Comparison of ENCODE assay signal across 8 cellular contexts in genomic region chr1:202967684-202968281, GRCh38.
A peak's percentile ranks its signal among the peaks of the same experiment; 100 is the strongest.
DNase-seq lines count a peak whose midpoint lies in the region; ATAC-seq and TF ChIP-seq lines count a peak whose summit lies in the region.

No MANE protein-coding gene starts in this region.

- H2AFZ ChIP-seq in DND-41 (ENCODE audit: low read depth, low read length), result peak overlapping the region; percentile 99

- H3K36me3 ChIP-seq in DND-41 (ENCODE audit: insufficient read depth, low read length), result peaks cover 6% of the 10 kb centered on the region; the same call in 1 of the 2 replicates

- peak overlapping the region; percentile 79 for H3K27ac ChIP-seq in DND-41 (ENCODE audit: low read length)

- DNase-seq in DND-41 (peak; percentile 32), NCI-H146 treated with DMSO at 0.1 percent for 48 hours (lab: John Stamatoyannopoulos, UW; ENCODE audit: unreplicated experiment) (peak; percentile 28), astrocyte of the cerebellum (ENCODE audit: low read depth) (no peak), inferior parietal cortex (ENCODE audit: extremely low spot score) (peak; percentile 51)
- peak; percentile 35 for DNase-seq in stimulated activated CD8-positive, alpha-beta memory T cell treated with anti-CD3 and anti-CD28 coated beads, Interleukin-4, amount 100 ng/mL, for 48 hours

- H3K9ac ChIP-seq in DND-41 (ENCODE audit: low read depth, low read length), result peak overlapping the region; percentile 72

- H3K4me3 ChIP-seq in DND-41 (ENCODE audit: low read depth in 1 of 2, low read length in 2 of 2) (peak overlapping the region; percentile 54 to 84), astrocyte of the cerebellum (ENCODE audit: low read depth, low read length) (peak overlapping the region; percentile 75)

- in situ Hi-C loops in astrocyte of the cerebellum (cut with HindIII; ENCODE audit: low sequenced_read_pairs), result no loop called here

- H3K27me3 ChIP-seq in DND-41 (ENCODE audit: insufficient read depth, low read length, poor library complexity), result no peaks in the 10 kb centered on the region

- no peaks in the 10 kb centered on the region for H4K20me1 ChIP-seq in DND-41 (ENCODE audit: insufficient read depth, low read length)

- TF ChIP-seq CTCF in DND-41 (IDR thresholded peaks at IDR 0.05; ENCODE audit: borderline replicate concordance, extremely low read depth, low read length, poor library complexity, severe bottlenecking) (no peak), astrocyte of the cerebellum (IDR thresholded peaks at IDR 0.05; ENCODE audit: low read depth, low read length, missing control alignments) (no peak)

- peaks cover 9% of the 10 kb centered on the region for H3K79me2 ChIP-seq in DND-41 (ENCODE audit: insufficient read depth, low read length)

- peak overlapping the region; percentile 97 for H3K4me2 ChIP-seq in DND-41 (ENCODE audit: insufficient read depth, low read length)

- H3K9me3 ChIP-seq in DND-41 (ENCODE audit: insufficient read depth, low read length, severe bottlenecking), result no peaks in the 10 kb centered on the region

- peak; percentile 46 for ATAC-seq in DND-41 (ENCODE audit: insufficient read depth, low read depth)
- ATAC-seq in GM21576 (IDR thresholded peaks at IDR 0.05; ENCODE audit: unreplicated experiment), result peak; percentile 1
- ATAC-seq in HG03565 (IDR thresholded peaks at IDR 0.05; ENCODE audit: unreplicated experiment), result no peak
- no peak for ATAC-seq in HG02973 (IDR thresholded peaks at IDR 0.05; ENCODE audit: unreplicated experiment)

- peaks cover 27% of the 10 kb centered on the region for H3K4me1 ChIP-seq in DND-41 (ENCODE audit: insufficient read depth, low read length)

Comparison
In these comparisons a context has a peak if more than half of its experiments do, and no peak if none do; other contexts are left out.
1. ATAC-seq: peak in DND-41 (single experiment) and GM21576 (single experiment); none in HG03565 (single experiment) and HG02973 (single experiment).